In genomic region chr9:109817846-109818472, GRCh38 we compare ENCODE assay signal across 8 cellular contexts. TPM values are rescaled to one million over a fixed set of nuclear protein-coding genes. Genes with fewer than 3 reads are reported as not detected.
A peak's percentile ranks its signal among the peaks of the same experiment; 100 is the strongest.
DNase-seq lines count a peak whose midpoint lies in the region; ATAC-seq, FAIRE-seq and TF ChIP-seq lines count a peak whose summit lies in the region.

No MANE protein-coding gene starts in this region.

- H3K27ac Mint-ChIP-seq in activated naive CD4-positive, alpha-beta T cell treated with anti-CD3 and anti-CD28 coated beads, Interleukin-2, amount 10 ng/mL, durations not matched to agents 7 days and 5 days: no peak overlapping the region

- no peaks in the 10 kb centered on the region for H3K27me3 Mint-ChIP-seq in activated naive CD4-positive, alpha-beta T cell treated with anti-CD3 and anti-CD28 coated beads, Interleukin-2, amount 10 ng/mL, durations not matched to agents 7 days and 5 days

- no peaks in the 10 kb centered on the region for H3K4me1 Mint-ChIP-seq in activated naive CD4-positive, alpha-beta T cell treated with anti-CD3 and anti-CD28 coated beads, Interleukin-2, amount 10 ng/mL, durations not matched to agents 7 days and 5 days

- TF ChIP-seq CTCF in C4-2B (conservative IDR thresholded peaks at IDR 0.05) (peak; percentile 95), cardiac muscle cell (IDR thresholded peaks at IDR 0.05; ENCODE audit: low read depth, low read length) (peak; percentile 77)

- H3K9me3 ChIP-seq in cardiac muscle cell (ENCODE audit: low read depth): no peaks in the 10 kb centered on the region

- FAIRE-seq in HTR-8/SVneo (lab: Jason Lieb, UNC): peak; percentile 90

- H3K27ac ChIP-seq in C4-2B (no peak overlapping the region), cardiac muscle cell (peak overlapping the region; percentile 97)

- H3K9me3 Mint-ChIP-seq in activated naive CD4-positive, alpha-beta T cell treated with anti-CD3 and anti-CD28 coated beads, Interleukin-2, amount 10 ng/mL, durations not matched to agents 7 days and 5 days: no peaks in the 10 kb centered on the region

- peak; percentile 64 for ATAC-seq in GM18870 (IDR thresholded peaks at IDR 0.05; ENCODE audit: unreplicated experiment)
- ATAC-seq in HG03039 (IDR thresholded peaks at IDR 0.05; ENCODE audit: unreplicated experiment): no peak

- H3K36me3 ChIP-seq in cardiac muscle cell: no peaks in the 10 kb centered on the region

- CTCF ChIA-PET in activated naive CD4-positive, alpha-beta T cell treated with anti-CD3 and anti-CD28 coated beads, Interleukin-2, amount 10 ng/mL, durations not matched to agents 7 days and 5 days (lab: Charles Lee): interaction anchor here (0.7 to 4.8 kb wide), 13 partner anchors 11 to 1989 kb away, joined by 3 to 30 read pairs (median 5); no protein-coding TSS in a partner anchor

- H3K27me3 ChIP-seq in cardiac muscle cell: no peaks in the 10 kb centered on the region

- H3K4me1 ChIP-seq in cardiac muscle cell (ENCODE audit: low read depth): peaks cover 39% of the 10 kb centered on the region

- H3K4me3 ChIP-seq in cardiac muscle cell: no peak overlapping the region

- peak; percentile 70 for DNase-seq in HTR-8/SVneo (ENCODE audit: insufficient read length, low spot score)
- DNase-seq in NCI-H748 (lab: John Stamatoyannopoulos, UW; ENCODE audit: unreplicated experiment): peak; percentile 91
- DNase-seq in activated naive CD4-positive, alpha-beta T cell treated with anti-CD3 and anti-CD28 coated beads, Interleukin-2, amount 10 ng/mL, durations not matched to agents 7 days and 5 days: peak; percentile 59
- DNase-seq in cardiac muscle cell (ENCODE audit: low read depth in 1 of 2, low spot score in 1 of 2): peak; percentile 97 to 98
- peak; percentile 78 for DNase-seq in pulmonary artery endothelial cell (ENCODE audit: low read depth, low spot score)

- H3K36me3 Mint-ChIP-seq in activated naive CD4-positive, alpha-beta T cell treated with anti-CD3 and anti-CD28 coated beads, Interleukin-2, amount 10 ng/mL, durations not matched to agents 7 days and 5 days: no peaks in the 10 kb centered on the region

- no peak overlapping the region for H3K4me3 Mint-ChIP-seq in activated naive CD4-positive, alpha-beta T cell treated with anti-CD3 and anti-CD28 coated beads, Interleukin-2, amount 10 ng/mL, durations not matched to agents 7 days and 5 days

RNA-seq across cellular contexts. Expression of gene PALM2AKAP2, which starts 38.0 kb away (rescaled TPM):
- total RNA-seq in cardiac muscle cell (94.7 and 121 TPM in 2 replicates), pulmonary artery endothelial cell (under 0.01 and 0.46 TPM in 2 replicates)
- polyA plus RNA-seq in cardiac muscle cell: 55.1 and 71.7 TPM in 2 replicates

Comparison
In these comparisons a context has a peak if more than half of its experiments do, and no peak if none do; other contexts are left out.
1. RNA of gene PALM2AKAP2, which starts 38.0 kb away (total RNA-seq): 94.7 to 121 TPM in cardiac muscle cell; under 0.01 to 0.46 TPM in pulmonary artery endothelial cell; every median in the first group is over 10 times any median in the second.
2. Peak in every context shown above with its lines, with median percentiles within 50 percentile points of each other: DNase-seq.